ENCODE assay signal across 8 cellular contexts in the genomic region with DNA sequence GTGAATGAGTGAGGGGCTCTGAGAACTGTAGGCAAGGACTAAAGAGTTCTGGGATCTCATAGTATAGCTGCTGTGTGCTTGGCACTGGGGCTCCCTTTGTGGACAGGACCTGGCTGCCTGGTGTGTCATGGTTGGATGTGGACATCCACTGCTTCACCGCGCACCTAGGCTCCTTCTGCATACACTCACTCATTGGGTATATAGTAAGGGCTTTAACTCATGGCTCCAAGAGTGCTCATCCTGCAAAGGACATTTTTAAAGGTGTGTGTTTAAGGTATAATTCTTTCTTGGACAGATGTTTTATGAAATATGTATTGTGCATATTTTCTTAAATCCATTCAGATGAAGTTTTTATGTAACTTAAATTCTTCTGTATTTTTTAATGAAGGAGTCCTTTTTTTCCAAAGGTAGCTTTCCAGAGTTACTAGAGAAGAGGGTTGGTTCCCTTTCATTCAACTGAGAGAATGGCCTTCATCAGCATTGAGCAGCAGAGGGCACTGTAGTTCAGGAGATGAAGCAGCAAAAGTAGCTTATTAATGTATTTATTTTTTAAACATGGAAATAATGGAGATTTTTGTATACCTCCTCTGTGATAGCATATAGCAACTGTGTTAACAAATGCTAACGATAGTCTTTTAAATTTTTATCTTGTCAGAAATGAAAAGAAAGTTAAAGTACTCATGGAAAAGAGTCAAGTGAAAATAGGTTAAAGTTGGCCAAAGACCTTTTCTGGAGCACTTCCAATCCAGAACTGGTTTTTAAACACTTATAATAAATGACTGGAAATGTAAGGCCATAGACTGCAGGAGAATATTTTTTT.
DNase-seq lines count a peak whose midpoint lies in the region; ATAC-seq and TF ChIP-seq lines count a peak whose summit lies in the region.

No MANE protein-coding gene starts in this region.

- peaks cover 46% of the 10 kb centered on the region for H3K79me2 ChIP-seq in DND-41 (ENCODE audit: insufficient read depth, low read length)

- peak overlapping the region; percentile 31 for H3K4me2 ChIP-seq in DND-41 (ENCODE audit: insufficient read depth, low read length)

- peaks cover 68% of the 10 kb centered on the region for H3K4me1 Mint-ChIP-seq in activated naive CD4-positive, alpha-beta T cell treated with anti-CD3 and anti-CD28 coated beads, Interleukin-2, amount 10 ng/mL, durations not matched to agents 7 days and 5 days

- no peaks in the 10 kb centered on the region for H3K27me3 ChIP-seq in DND-41 (ENCODE audit: insufficient read depth, low read length, poor library complexity)

- ATAC-seq in DND-41 (ENCODE audit: insufficient read depth, low read depth): peak; percentile 38
- no peak for ATAC-seq in HG03045 (IDR thresholded peaks at IDR 0.05; ENCODE audit: unreplicated experiment)

- peaks cover 73% of the 10 kb centered on the region for H3K36me3 Mint-ChIP-seq in activated naive CD4-positive, alpha-beta T cell treated with anti-CD3 and anti-CD28 coated beads, Interleukin-2, amount 10 ng/mL, durations not matched to agents 7 days and 5 days

- H3K9ac ChIP-seq in DND-41 (ENCODE audit: low read depth, low read length): peak overlapping the region; percentile 47

- H2AFZ ChIP-seq in DND-41 (ENCODE audit: low read depth, low read length): no peak overlapping the region

- TF ChIP-seq CTCF in DND-41 (IDR thresholded peaks at IDR 0.05; ENCODE audit: borderline replicate concordance, extremely low read depth, low read length, poor library complexity, severe bottlenecking) (peak; percentile 93), HEK293 (tag by site-specific recombination; IDR thresholded peaks at IDR 0.05) (peak; percentile 49; the same call in 1 of the 2 replicates)

- H3K27ac ChIP-seq in DND-41 (ENCODE audit: low read length) (peak overlapping the region; percentile 87), HEK293 (ENCODE audit: extremely low read depth, low read depth, low read length) (no peak overlapping the region)

- DNase-seq in DND-41: peak; percentile 74
- DNase-seq in NOMO-1 treated with DMSO at 0.1 percent for 48 hours (lab: John Stamatoyannopoulos, UW; ENCODE audit: unreplicated experiment): peak; percentile 56
- DNase-seq in activated naive CD4-positive, alpha-beta T cell treated with anti-CD3 and anti-CD28 coated beads, Interleukin-2, amount 10 ng/mL, durations not matched to agents 7 days and 5 days: peak; percentile 80
- peak; percentile 38 for DNase-seq in germinal center (ENCODE audit: low spot score)
- DNase-seq in retina: peak; percentile 40
- DNase-seq in NCI-H226: no peak

- H3K9me3 Mint-ChIP-seq in activated naive CD4-positive, alpha-beta T cell treated with anti-CD3 and anti-CD28 coated beads, Interleukin-2, amount 10 ng/mL, durations not matched to agents 7 days and 5 days: peaks cover 16% of the 10 kb centered on the region

- H3K4me3 Mint-ChIP-seq in activated naive CD4-positive, alpha-beta T cell treated with anti-CD3 and anti-CD28 coated beads, Interleukin-2, amount 10 ng/mL, durations not matched to agents 7 days and 5 days: peak overlapping the region; percentile 92

- H4K20me1 ChIP-seq in DND-41 (ENCODE audit: insufficient read depth, low read length): no peaks in the 10 kb centered on the region

- no peaks in the 10 kb centered on the region for H3K27me3 Mint-ChIP-seq in activated naive CD4-positive, alpha-beta T cell treated with anti-CD3 and anti-CD28 coated beads, Interleukin-2, amount 10 ng/mL, durations not matched to agents 7 days and 5 days

- H3K4me1 ChIP-seq in DND-41 (ENCODE audit: insufficient read depth, low read length) (peaks cover 70% of the 10 kb centered on the region), HEK293 (ENCODE audit: control insufficient read depth, insufficient read depth, low read length) (no peaks in the 10 kb centered on the region)

- CTCF ChIA-PET in HEK293 (lab: Yijun Ruan, JAX): interaction anchor here (0.6 to 3.6 kb wide), 42 partner anchors 9 to 1510 kb away, joined by 3 to 67 read pairs (median 4); a partner anchor contains a TSS
- CTCF ChIA-PET in activated naive CD4-positive, alpha-beta T cell treated with anti-CD3 and anti-CD28 coated beads, Interleukin-2, amount 10 ng/mL, durations not matched to agents 7 days and 5 days (lab: Charles Lee): interaction anchor here (0.6 to 9.8 kb wide), 21 partner anchors 8 to 552 kb away, joined by 3 to 246 read pairs (median 5); a partner anchor contains a TSS

- H3K9me3 ChIP-seq in DND-41 (ENCODE audit: insufficient read depth, low read length, severe bottlenecking) (peaks cover 8% of the 10 kb centered on the region), HEK293 (ENCODE audit: control insufficient read depth, insufficient read depth, low read depth, low read length) (no peaks in the 10 kb centered on the region)

- peaks cover 56% of the 10 kb centered on the region for H3K36me3 ChIP-seq in DND-41 (ENCODE audit: insufficient read depth, low read length)
- H3K36me3 ChIP-seq in HEK293 (ENCODE audit: control insufficient read depth in 2 of 2, insufficient read depth in 1 of 2, low read length in 2 of 2): peaks cover 0 to 41% of the 10 kb centered on the region in 2 experiments

- POLR2A ChIA-PET in HEK293 (lab: Yijun Ruan, JAX): no interaction called here

- peak overlapping the region; percentile 97 for H3K27ac Mint-ChIP-seq in activated naive CD4-positive, alpha-beta T cell treated with anti-CD3 and anti-CD28 coated beads, Interleukin-2, amount 10 ng/mL, durations not matched to agents 7 days and 5 days

- no peak overlapping the region for H3K4me3 ChIP-seq in DND-41 (ENCODE audit: low read depth in 1 of 2, low read length in 2 of 2)
- no peak overlapping the region for H3K4me3 ChIP-seq in HEK293 (ENCODE audit: low read depth, low read length)

TF ChIP-seq in HEK293, 187 proteins besides CTCF, POLR2A, EP300 and RAD21:
- no peak for TF ChIP-seq OVOL3 (tag by site-specific recombination; IDR thresholded peaks at IDR 0.05)
- TF ChIP-seq EGR2 (tag by site-specific recombination; IDR thresholded peaks at IDR 0.05; ENCODE audit: low read depth): no peak
- no peak for TF ChIP-seq GLI4 (tag by site-specific recombination; IDR thresholded peaks at IDR 0.05)
- peak; percentile 92 for TF ChIP-seq ZNF654 (tag by site-specific recombination; IDR thresholded peaks at IDR 0.05; ENCODE audit: low read depth)
- TF ChIP-seq, protein P1, sequence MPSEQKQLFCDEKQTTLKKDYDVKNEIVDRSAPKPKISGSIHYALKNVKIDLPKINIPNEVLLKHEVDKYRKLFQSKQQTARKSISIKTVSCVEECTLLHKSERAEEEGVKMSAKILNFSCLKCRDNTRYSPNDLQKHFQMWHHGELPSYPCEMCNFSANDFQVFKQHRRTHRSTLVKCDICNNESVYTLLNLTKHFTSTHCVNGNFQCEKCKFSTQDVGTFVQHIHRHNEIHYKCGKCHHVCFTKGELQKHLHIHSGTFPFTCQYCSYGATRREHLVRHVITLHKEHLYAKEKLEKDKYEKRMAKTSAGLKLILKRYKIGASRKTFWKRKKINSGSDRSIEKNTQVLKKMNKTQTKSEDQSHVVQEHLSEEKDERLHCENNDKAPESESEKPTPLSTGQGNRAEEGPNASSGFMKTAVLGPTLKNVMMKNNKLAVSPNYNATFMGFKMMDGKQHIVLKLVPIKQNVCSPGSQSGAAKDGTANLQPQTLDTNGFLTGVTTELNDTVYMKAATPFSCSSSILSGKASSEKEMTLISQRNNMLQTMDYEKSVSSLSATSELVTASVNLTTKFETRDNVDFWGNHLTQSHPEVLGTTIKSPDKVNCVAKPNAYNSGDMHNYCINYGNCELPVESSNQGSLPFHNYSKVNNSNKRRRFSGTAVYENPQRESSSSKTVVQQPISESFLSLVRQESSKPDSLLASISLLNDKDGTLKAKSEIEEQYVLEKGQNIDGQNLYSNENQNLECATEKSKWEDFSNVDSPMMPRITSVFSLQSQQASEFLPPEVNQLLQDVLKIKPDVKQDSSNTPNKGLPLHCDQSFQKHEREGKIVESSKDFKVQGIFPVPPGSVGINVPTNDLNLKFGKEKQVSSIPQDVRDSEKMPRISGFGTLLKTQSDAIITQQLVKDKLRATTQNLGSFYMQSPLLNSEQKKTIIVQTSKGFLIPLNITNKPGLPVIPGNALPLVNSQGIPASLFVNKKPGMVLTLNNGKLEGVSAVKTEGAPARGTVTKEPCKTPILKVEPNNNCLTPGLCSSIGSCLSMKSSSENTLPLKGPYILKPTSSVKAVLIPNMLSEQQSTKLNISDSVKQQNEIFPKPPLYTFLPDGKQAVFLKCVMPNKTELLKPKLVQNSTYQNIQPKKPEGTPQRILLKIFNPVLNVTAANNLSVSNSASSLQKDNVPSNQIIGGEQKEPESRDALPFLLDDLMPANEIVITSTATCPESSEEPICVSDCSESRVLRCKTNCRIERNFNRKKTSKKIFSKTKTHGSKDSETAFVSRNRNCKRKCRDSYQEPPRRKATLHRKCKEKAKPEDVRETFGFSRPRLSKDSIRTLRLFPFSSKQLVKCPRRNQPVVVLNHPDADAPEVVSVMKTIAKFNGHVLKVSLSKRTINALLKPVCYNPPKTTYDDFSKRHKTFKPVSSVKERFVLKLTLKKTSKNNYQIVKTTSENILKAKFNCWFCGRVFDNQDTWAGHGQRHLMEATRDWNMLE (tag by site-specific recombination; conservative IDR thresholded peaks at IDR 0.05; ENCODE audit: low read depth): no peak
